Comparison of ENCODE assay signal across 8 cellular contexts in the genomic region with DNA sequence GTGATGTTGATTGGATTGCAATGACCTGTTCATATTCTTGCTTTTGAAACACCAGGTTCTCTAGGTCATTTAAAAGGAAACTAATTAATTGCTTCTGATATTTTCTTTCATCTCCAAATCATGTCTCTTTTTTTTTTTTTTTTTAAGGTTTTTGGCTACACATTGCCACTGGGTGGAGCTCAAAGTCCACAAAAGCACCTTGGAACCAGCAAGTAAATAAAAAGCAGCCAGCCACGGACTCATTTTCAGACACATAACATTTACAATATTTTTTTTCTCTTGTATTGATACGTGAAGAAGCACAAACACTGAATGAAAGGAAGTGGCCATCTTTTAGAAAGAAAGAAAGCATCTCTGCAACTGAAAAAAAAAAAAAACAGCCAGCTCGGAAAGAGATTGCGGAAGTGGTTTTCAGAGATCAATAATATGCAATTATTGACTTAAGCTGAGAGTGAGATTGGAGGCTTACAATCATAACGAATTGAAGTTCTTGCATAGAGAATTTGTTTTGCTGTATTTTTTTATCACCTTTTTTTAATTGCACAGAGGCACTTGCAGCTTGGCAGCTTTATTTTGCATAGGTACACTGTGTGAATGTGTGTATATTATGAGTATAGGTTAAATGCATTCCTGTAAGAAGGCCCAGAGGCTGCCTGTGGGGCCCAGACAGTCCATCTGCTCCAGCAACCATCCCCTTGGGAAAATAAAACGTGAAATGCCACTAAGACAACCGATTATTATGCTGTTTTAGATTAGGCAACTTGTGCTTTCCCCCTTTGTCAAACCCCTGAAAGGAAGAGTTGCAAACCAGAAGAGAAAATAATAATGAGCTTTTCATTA. TPM values are rescaled to one million over a fixed set of nuclear protein-coding genes. Genes with fewer than 3 reads are reported as not detected.
DNase-seq lines count a peak whose midpoint lies in the region; ATAC-seq and TF ChIP-seq lines count a peak whose summit lies in the region.

No MANE protein-coding gene starts in this region.

- H3K4me1 Mint-ChIP-seq in chondrocyte (ENCODE audit: low read depth) (peaks cover 3% of the 10 kb centered on the region), memory B cell (peaks cover 2% of the 10 kb centered on the region), type B pancreatic cell (ENCODE audit: unreplicated experiment) (peaks cover 12% of the 10 kb centered on the region)

- H3K36me3 ChIP-seq in SK-N-MC (ENCODE audit: insufficient read depth, low read length): no peaks in the 10 kb centered on the region

- H3K9me3 ChIP-seq in SK-N-MC (ENCODE audit: low read depth, low read length): no peaks in the 10 kb centered on the region

- H3K4me3 Mint-ChIP-seq in chondrocyte (ENCODE audit: unreplicated experiment) (no peak overlapping the region), memory B cell (peak overlapping the region; percentile 68), type B pancreatic cell (peak overlapping the region; percentile 67)

- no peak overlapping the region for H3K27ac Mint-ChIP-seq in chondrocyte (ENCODE audit: unreplicated experiment)
- H3K27ac Mint-ChIP-seq in memory B cell: no peak overlapping the region
- peak overlapping the region; percentile 14 for H3K27ac Mint-ChIP-seq in type B pancreatic cell

- TF ChIP-seq CTCF in GM12873 (IDR thresholded peaks at IDR 0.05; ENCODE audit: insufficient read depth, low read depth, low read length, missing control alignments) (peak; percentile 54), chondrocyte (IDR thresholded peaks at IDR 0.05) (peak; percentile 91), type B pancreatic cell (conservative IDR thresholded peaks at IDR 0.05) (peak; percentile 86), omental fat pad (IDR thresholded peaks at IDR 0.05) (no peak)

- peak overlapping the region; percentile 39 for H3K4me3 ChIP-seq in SK-N-MC

- DNase-seq in ACHN (peak; percentile 33), MV-4-11 (lab: John Stamatoyannopoulos, UW) (peak; percentile 45), SK-N-MC (ENCODE audit: low read depth, low spot score) (peak; percentile 30), chondrocyte (ENCODE audit: low spot score) (no peak), memory B cell (ENCODE audit: low spot score in 2 of 2) (peak; percentile 21 to 23), type B pancreatic cell (ENCODE audit: extremely low spot score, unreplicated experiment) (no peak), omental fat pad (ENCODE audit: low spot score) (no peak)

- ATAC-seq in memory B cell (ENCODE audit: low read depth): peak; percentile 44
- no peak for ATAC-seq in omental fat pad (ENCODE audit: low FRiP score)

- in situ Hi-C loops in ACHN (cut with HindIII; ENCODE audit: low pct_ligation_motif_present, low pct_unique_long_range_greater_than_20kb, low sequenced_read_pairs): no loop called here

- H3K27ac ChIP-seq in SK-N-MC: no peak overlapping the region

- no peaks in the 10 kb centered on the region for H3K9me3 Mint-ChIP-seq in chondrocyte (ENCODE audit: low read depth)
- no peaks in the 10 kb centered on the region for H3K9me3 Mint-ChIP-seq in memory B cell
- no peaks in the 10 kb centered on the region for H3K9me3 Mint-ChIP-seq in type B pancreatic cell

- H3K9ac ChIP-seq in SK-N-MC (ENCODE audit: insufficient read length): no peak overlapping the region

- peaks cover 53% of the 10 kb centered on the region for H3K27me3 Mint-ChIP-seq in chondrocyte (ENCODE audit: low read depth)
- peaks cover 4% of the 10 kb centered on the region for H3K27me3 Mint-ChIP-seq in memory B cell
- H3K27me3 Mint-ChIP-seq in type B pancreatic cell: peaks cover 3% of the 10 kb centered on the region

- H3K36me3 Mint-ChIP-seq in chondrocyte (ENCODE audit: low read depth) (no peaks in the 10 kb centered on the region), memory B cell (no peaks in the 10 kb centered on the region), type B pancreatic cell (no peaks in the 10 kb centered on the region)

RNA-seq across cellular contexts. Expression of gene CGA, which starts 28.2 kb away (rescaled TPM):
- total RNA-seq in chondrocyte (1.3 TPM in 1 of 3 replicates, not detected in the others), type B pancreatic cell (ENCODE audit: low replicate concordance) (0.43 and 30.3 TPM in 2 replicates), omental fat pad (not detected)

Comparison
In these comparisons a context has a peak if more than half of its experiments do, and no peak if none do; other contexts are left out.
1. DNase-seq: peak in ACHN (single experiment), MV-4-11 (single experiment), SK-N-MC (single experiment) and memory B cell (2 of 2); none in chondrocyte (single experiment), type B pancreatic cell (single experiment) and omental fat pad (single experiment).
2. CTCF ChIP-seq: peak in GM12873 (single experiment), chondrocyte (single experiment) and type B pancreatic cell (single experiment); none in omental fat pad (0 of 3).